ENCODE assay signal across 31 cellular contexts in the genomic region with DNA sequence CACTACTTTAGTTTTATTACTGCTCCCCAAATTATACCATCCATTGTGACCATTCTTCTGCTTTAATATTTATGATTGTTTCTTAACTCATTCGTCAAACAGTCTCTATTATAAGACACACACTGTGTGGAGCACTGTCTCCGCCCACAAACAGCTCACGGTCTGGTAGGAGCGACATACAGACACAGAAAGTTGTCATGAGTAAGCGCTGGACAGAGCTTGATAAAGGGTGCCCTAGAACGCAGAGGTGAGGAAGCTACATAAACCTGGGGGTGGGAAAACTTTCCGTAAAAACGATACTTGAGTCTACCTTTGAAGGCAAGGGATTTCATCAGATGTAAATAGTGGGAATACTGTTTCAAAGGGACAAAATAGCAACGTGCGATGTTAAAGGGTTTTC.
"Had no signal": no experiment of that assay in that cellular context is flagged by ENCODE, and none has a peak within 500 bp of the region (broad histone marks: within the 10 kb centered on the region; RNA-seq: fewer than 3 reads in every experiment).

No MANE protein-coding gene starts in this region.

- FAIRE-seq: pancreas, urothelium cell line had no signal

- H3K4me1 Mint-ChIP-seq: naive thymus-derived CD8-positive, alpha-beta T cell; nephron progenitor cell; neural crest cell; stimulated activated memory B cell treated with anti-CD40 and anti-IgM and Interleukin-4, amounts not matched to agents 10 μg/mL and 1 μg/mL and 100 μg/mL, for 72 hours; stimulated activated naive CD8-positive, alpha-beta T cell treated with anti-CD3 and anti-CD28 coated beads, Interleukin-15, amount 100 ng/mL, for 72 hours had no signal

- H3K9me3 Mint-ChIP-seq: natural killer cell treated with Interleukin-12 subunit alpha and Interleukin-12 subunit beta and Interleukin-15 and Interleukin-18, amount 100 ng/mL, for 72 hours had no signal

- DNase-seq: naive thymus-derived CD8-positive, alpha-beta T cell; nephron progenitor cell; nucleus accumbens; pancreas; retina; right cardiac atrium; spleen; stimulated activated CD4-positive, alpha-beta T cell treated with anti-CD3 and anti-CD28 coated beads, Interleukin-12 subunit alpha, Interleukin-12 subunit beta, amount 100 ng/mL, for 4 hours; stimulated activated CD4-positive, alpha-beta T cell treated with anti-CD3 and anti-CD28 coated beads, Interleukin-1b, Interleukin-23, amount 100 ng/mL, for 48 hours; stimulated activated CD4-positive, alpha-beta T cell treated with anti-CD3 and anti-CD28 coated beads, Interleukin-4, amount 100 ng/mL, for 1 hour; stimulated activated CD4-positive, alpha-beta T cell treated with anti-CD3 and anti-CD28 coated beads, Interleukin-4, amount 100 ng/mL, for 4 hours; stimulated activated CD8-positive, alpha-beta memory T cell treated with anti-CD3 and anti-CD28 coated beads, Interleukin-4, amount 100 ng/mL, for 48 hours; stimulated activated naive CD4-positive, alpha-beta T cell; stimulated activated naive CD8-positive, alpha-beta T cell treated with anti-CD3 and anti-CD28 coated beads, Interleukin-15, amount 100 ng/mL, for 72 hours; stimulated activated naive CD8-positive, alpha-beta T cell treated with anti-CD3 and anti-CD28 coated beads, Interleukin-15, Interleukin-2, amounts not matched to agents 100 U/mL and 50 U/mL, for 24 hours; substantia nigra; testis; tibial artery; transverse colon; upper lobe of left lung had no signal

- H3K4me2 ChIP-seq: smooth muscle cell had no signal

- H3K27me3 ChIP-seq: neutrophil, pancreas, spleen, suprapubic skin, testis, tibial artery, transverse colon, upper lobe of left lung, vagina had no signal

- ATAC-seq: naive thymus-derived CD8-positive, alpha-beta T cell; natural killer cell treated with Interleukin-12 subunit alpha and Interleukin-12 subunit beta and Interleukin-15 and Interleukin-18, amount 100 ng/mL, for 72 hours; pancreas; right cardiac atrium; sciatic nerve; stimulated activated memory B cell treated with anti-CD40 and anti-IgM and Interleukin-4, amounts not matched to agents 10 μg/mL and 1 μg/mL and 100 μg/mL, for 72 hours; stimulated activated naive CD8-positive, alpha-beta T cell treated with anti-CD3 and anti-CD28 coated beads, Interleukin-15, amount 100 ng/mL, for 72 hours; stimulated activated naive CD8-positive, alpha-beta T cell treated with anti-CD3 and anti-CD28 coated beads, Interleukin-15, Interleukin-2, amounts not matched to agents 100 U/mL and 50 U/mL, for 24 hours had no signal

- H3K36me3 ChIP-seq: neutrophil, pancreas, prostate gland, spleen, suprapubic skin, tibial artery, transverse colon, upper lobe of left lung, vagina had no signal

- H3K4me3 ChIP-seq: pancreas, prostate gland, skin epidermis, smooth muscle cell, spleen, suprapubic skin, testis, tibial artery, transverse colon, upper lobe of left lung, vagina had no signal

- H3K27me3 Mint-ChIP-seq: stimulated activated naive CD8-positive, alpha-beta T cell treated with anti-CD3 and anti-CD28 coated beads, Interleukin-15, amount 100 ng/mL, for 72 hours had no signal

- H3K27ac ChIP-seq: neutrophil, pancreas, prostate gland, skin epidermis, spleen, suprapubic skin, testis, tibial artery, transverse colon, upper lobe of left lung, vagina had no signal

- H3K4me3 Mint-ChIP-seq: naive thymus-derived CD8-positive, alpha-beta T cell; natural killer cell treated with Interleukin-12 subunit alpha and Interleukin-12 subunit beta and Interleukin-15 and Interleukin-18, amount 100 ng/mL, for 72 hours; nephron progenitor cell; neural crest cell; stimulated activated memory B cell treated with anti-CD40 and anti-IgM and Interleukin-4, amounts not matched to agents 10 μg/mL and 1 μg/mL and 100 μg/mL, for 72 hours; stimulated activated naive CD8-positive, alpha-beta T cell treated with anti-CD3 and anti-CD28 coated beads, Interleukin-15, amount 100 ng/mL, for 72 hours had no signal

- H3K36me3 Mint-ChIP-seq: natural killer cell treated with Interleukin-12 subunit alpha and Interleukin-12 subunit beta and Interleukin-15 and Interleukin-18, amount 100 ng/mL, for 72 hours had no signal

- H3K9me3 ChIP-seq: neutrophil, pancreas, prostate gland, testis, transverse colon, upper lobe of left lung, vagina had no signal

- H3K27ac Mint-ChIP-seq: naive thymus-derived CD8-positive, alpha-beta T cell; natural killer cell treated with Interleukin-12 subunit alpha and Interleukin-12 subunit beta and Interleukin-15 and Interleukin-18, amount 100 ng/mL, for 72 hours; stimulated activated memory B cell treated with anti-CD40 and anti-IgM and Interleukin-4, amounts not matched to agents 10 μg/mL and 1 μg/mL and 100 μg/mL, for 72 hours; stimulated activated naive CD8-positive, alpha-beta T cell treated with anti-CD3 and anti-CD28 coated beads, Interleukin-15, amount 100 ng/mL, for 72 hours had no signal

- H3K4me1 ChIP-seq: pancreas, prostate gland, spleen, suprapubic skin, testis, tibial artery, transverse colon, upper lobe of left lung, vagina had no signal
